Comparison of ENCODE assay signal across 1 cellular context in the genomic region with DNA sequence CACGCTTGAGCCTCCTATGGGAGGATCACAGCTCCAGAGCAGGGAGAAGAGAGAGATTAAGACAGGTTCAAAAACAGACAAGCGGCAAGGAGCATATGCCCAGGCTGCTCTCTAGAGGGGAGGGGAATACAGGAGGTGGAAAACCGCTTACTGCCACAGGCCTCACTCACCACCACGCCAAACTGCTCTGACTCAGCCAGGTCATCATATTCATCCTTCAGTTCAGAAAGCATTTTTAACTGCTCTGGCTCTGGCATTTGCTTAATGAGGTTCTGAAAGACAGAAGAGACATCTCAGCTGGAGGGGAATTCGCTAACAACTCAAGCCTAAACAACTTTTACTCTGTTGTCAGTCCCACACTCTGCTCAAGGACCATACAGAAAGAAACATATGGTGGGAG.
A peak's percentile ranks its signal among the peaks of the same experiment; 100 is the strongest.
TF ChIP-seq lines count a peak whose summit lies in the region.

No MANE protein-coding gene starts in this region.

TF ChIP-seq in GM12878, 131 proteins besides CTCF, POLR2A, EP300 and RAD21 (continued from another document):
- TF ChIP-seq, protein P1, sequence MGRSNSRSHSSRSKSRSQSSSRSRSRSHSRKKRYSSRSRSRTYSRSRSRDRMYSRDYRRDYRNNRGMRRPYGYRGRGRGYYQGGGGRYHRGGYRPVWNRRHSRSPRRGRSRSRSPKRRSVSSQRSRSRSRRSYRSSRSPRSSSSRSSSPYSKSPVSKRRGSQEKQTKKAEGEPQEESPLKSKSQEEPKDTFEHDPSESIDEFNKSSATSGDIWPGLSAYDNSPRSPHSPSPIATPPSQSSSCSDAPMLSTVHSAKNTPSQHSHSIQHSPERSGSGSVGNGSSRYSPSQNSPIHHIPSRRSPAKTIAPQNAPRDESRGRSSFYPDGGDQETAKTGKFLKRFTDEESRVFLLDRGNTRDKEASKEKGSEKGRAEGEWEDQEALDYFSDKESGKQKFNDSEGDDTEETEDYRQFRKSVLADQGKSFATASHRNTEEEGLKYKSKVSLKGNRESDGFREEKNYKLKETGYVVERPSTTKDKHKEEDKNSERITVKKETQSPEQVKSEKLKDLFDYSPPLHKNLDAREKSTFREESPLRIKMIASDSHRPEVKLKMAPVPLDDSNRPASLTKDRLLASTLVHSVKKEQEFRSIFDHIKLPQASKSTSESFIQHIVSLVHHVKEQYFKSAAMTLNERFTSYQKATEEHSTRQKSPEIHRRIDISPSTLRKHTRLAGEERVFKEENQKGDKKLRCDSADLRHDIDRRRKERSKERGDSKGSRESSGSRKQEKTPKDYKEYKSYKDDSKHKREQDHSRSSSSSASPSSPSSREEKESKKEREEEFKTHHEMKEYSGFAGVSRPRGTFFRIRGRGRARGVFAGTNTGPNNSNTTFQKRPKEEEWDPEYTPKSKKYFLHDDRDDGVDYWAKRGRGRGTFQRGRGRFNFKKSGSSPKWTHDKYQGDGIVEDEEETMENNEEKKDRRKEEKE (IDR thresholded peaks at IDR 0.05), result no peak
- TF ChIP-seq POU2F2 (IDR thresholded peaks at IDR 0.05; ENCODE audit: borderline replicate concordance, low read depth, low read length) (peak; percentile 32; the same call in 1 of the 3 replicates), ZBED1 (IDR thresholded peaks at IDR 0.05; ENCODE audit: borderline replicate concordance) (peak; percentile 33; the same call in 1 of the 2 replicates), CREM (IDR thresholded peaks at IDR 0.05; ENCODE audit: low read depth) (0 out of 2 replicates have a peak, but pooled peaks have one; percentile 32), CBX5 (IDR thresholded peaks at IDR 0.05; ENCODE audit: low read depth) (0 out of 2 replicates have a peak, but pooled peaks have one; percentile 3), MTA2 (IDR thresholded peaks at IDR 0.05; ENCODE audit: low read depth) (peak; percentile 41; the same call in 1 of the 2 replicates), TCF12 (IDR thresholded peaks at IDR 0.05; ENCODE audit: low read depth, low read length) (peak; percentile 87; the same call in 1 of the 2 replicates), SMAD1 (IDR thresholded peaks at IDR 0.05; ENCODE audit: low read depth, partially characterized antibody) (no peak), MAX (IDR thresholded peaks at IDR 0.05; ENCODE audit: low read depth, low read length) (no peak)
- TF ChIP-seq, protein P2, sequence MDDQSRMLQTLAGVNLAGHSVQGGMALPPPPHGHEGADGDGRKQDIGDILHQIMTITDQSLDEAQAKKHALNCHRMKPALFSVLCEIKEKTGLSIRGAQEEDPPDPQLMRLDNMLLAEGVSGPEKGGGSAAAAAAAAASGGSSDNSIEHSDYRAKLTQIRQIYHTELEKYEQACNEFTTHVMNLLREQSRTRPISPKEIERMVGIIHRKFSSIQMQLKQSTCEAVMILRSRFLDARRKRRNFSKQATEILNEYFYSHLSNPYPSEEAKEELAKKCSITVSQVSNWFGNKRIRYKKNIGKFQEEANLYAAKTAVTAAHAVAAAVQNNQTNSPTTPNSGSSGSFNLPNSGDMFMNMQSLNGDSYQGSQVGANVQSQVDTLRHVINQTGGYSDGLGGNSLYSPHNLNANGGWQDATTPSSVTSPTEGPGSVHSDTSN (IDR thresholded peaks at IDR 0.05; ENCODE audit: insufficient replicate concordance, low read depth, low read length), result peak; percentile 24
